In genomic region chr15:31373970-31374369, GRCh38 we compare ENCODE assay signal across 14 cellular contexts. TPM values are rescaled to one million over a fixed set of nuclear protein-coding genes. Genes with fewer than 3 reads are reported as not detected.
DNase-seq lines count a peak whose midpoint lies in the region; ATAC-seq and TF ChIP-seq lines count a peak whose summit lies in the region.
"Had no signal": no experiment of that assay in that cellular context is flagged by ENCODE, and none has a peak within 500 bp of the region (broad histone marks: within the 10 kb centered on the region; RNA-seq: fewer than 3 reads in every experiment).

No MANE protein-coding gene starts in this region.

- WGBS in esophagus squamous epithelium, 2 donors, result 60% methylated on average over 1 of the region's 9 CpGs; no CpG with 5 or more reads in 1 of the 2 donors

- H3K27ac ChIP-seq in DND-41 (ENCODE audit: low read length), result peak overlapping the region; percentile 44; the same call in 1 of the 2 replicates
- peak overlapping the region in 3 of 4 donors; percentile 4 to 60 (median 6) for H3K27ac ChIP-seq in esophagus squamous epithelium
- H3K27ac ChIP-seq in skin epidermis, result peak overlapping the region in 11 of 21 experiments; percentile 3 to 79 (median 33)

- H3K27me3 ChIP-seq in DND-41 (ENCODE audit: insufficient read depth, low read length, poor library complexity) (no peaks in the 10 kb centered on the region), esophagus squamous epithelium (no peaks in the 10 kb centered on the region)

- DNase-seq in DND-41, result no peak
- no peak for DNase-seq in T-cell
- DNase-seq in esophagus squamous epithelium (lab: John Stamatoyannopoulos, UW), result no peak
- no peak for DNase-seq in GM03348 (ENCODE audit: low spot score)
- DNase-seq in effector CD8-positive, alpha-beta T cell (lab: John Stamatoyannopoulos, UW), result no peak
- no peak for DNase-seq in NCI-H1092 treated with DMSO at 0.1 percent for 48 hours (lab: John Stamatoyannopoulos, UW)
- DNase-seq: amygdala; KG1; kidney glomerular epithelial cell; NCI-H2171 treated with DMSO at 0.1 percent for 48 hours; stimulated activated CD4-positive, alpha-beta T cell treated with anti-CD3 and anti-CD28 coated beads, Interleukin-12 subunit alpha, Interleukin-12 subunit beta, amount 100 ng/mL, for 4 hours had no signal

- peaks cover 0 to 3% (median 0%) of the 10 kb centered on the region in 3 donors for H3K9me3 Mint-ChIP-seq in T-cell

- POLR2A ChIA-PET in T-cell (lab: Charles Lee), result no interaction called here

- no peak overlapping the region for H3K4me2 ChIP-seq in DND-41 (ENCODE audit: insufficient read depth, low read length)

- H3K9ac ChIP-seq in DND-41 (ENCODE audit: low read depth, low read length), result no peak overlapping the region

- H3K4me3 ChIP-seq in DND-41 (ENCODE audit: low read depth in 1 of 2, low read length in 2 of 2) (no peak overlapping the region), esophagus squamous epithelium (no peak overlapping the region), skin epidermis (no peak overlapping the region)
- H3K4me3 ChIP-seq: mucosa of descending colon had no signal

- CTCF ChIA-PET in T-cell (lab: Charles Lee), result interaction anchor here in 1 of 2 donors (0.7 kb wide), 1 partner anchor 171 kb away, joined by 3 read pairs; no protein-coding TSS in a partner anchor

- no peaks in the 10 kb centered on the region for H3K27me3 Mint-ChIP-seq in T-cell

- H2AFZ ChIP-seq in DND-41 (ENCODE audit: low read depth, low read length), result no peak overlapping the region

- ATAC-seq in DND-41 (ENCODE audit: insufficient read depth, low read depth) (no peak), T-cell (replicated peaks in 1 of 4) (no peak), HG02678 (IDR thresholded peaks at IDR 0.05; ENCODE audit: unreplicated experiment) (no peak)

- H3K4me1 ChIP-seq in DND-41 (ENCODE audit: insufficient read depth, low read length) (no peaks in the 10 kb centered on the region), esophagus squamous epithelium (peaks cover 18 to 73% (median 31%) of the 10 kb centered on the region in 3 donors)

- TF ChIP-seq CTCF in DND-41 (IDR thresholded peaks at IDR 0.05; ENCODE audit: borderline replicate concordance, extremely low read depth, low read length, poor library complexity, severe bottlenecking) (no peak), esophagus squamous epithelium (IDR thresholded peaks at IDR 0.05) (no peak)

- intact Hi-C loops in esophagus squamous epithelium (cut with DNase I), result no loop called here

- H3K27ac Mint-ChIP-seq in T-cell, result peak overlapping the region; percentile 22 to 23

- H3K36me3 ChIP-seq in DND-41 (ENCODE audit: insufficient read depth, low read length), result peaks cover 80% of the 10 kb centered on the region
- peaks cover 0 to 71% (median 23%) of the 10 kb centered on the region in 3 donors for H3K36me3 ChIP-seq in esophagus squamous epithelium

- H3K79me2 ChIP-seq in DND-41 (ENCODE audit: insufficient read depth, low read length), result peaks cover 82% of the 10 kb centered on the region

- peaks cover 82% of the 10 kb centered on the region for H4K20me1 ChIP-seq in DND-41 (ENCODE audit: insufficient read depth, low read length)

- H3K9me3 ChIP-seq in DND-41 (ENCODE audit: insufficient read depth, low read length, severe bottlenecking), result no peaks in the 10 kb centered on the region
- H3K9me3 ChIP-seq in esophagus squamous epithelium, result no peaks in the 10 kb centered on the region
- H3K9me3 ChIP-seq: mucosa of descending colon had no signal

- peaks cover 38% of the 10 kb centered on the region for H3K36me3 Mint-ChIP-seq in T-cell

- H3K4me3 Mint-ChIP-seq in T-cell, result no peak overlapping the region

- TF ChIP-seq POLR2A in esophagus squamous epithelium (IDR thresholded peaks at IDR 0.05), result no peak

- peaks cover 73 to 89% (median 87%) of the 10 kb centered on the region in 3 donors for H3K4me1 Mint-ChIP-seq in T-cell

RNA-seq across cellular contexts. Expression of gene KLF13, which starts 47.3 kb away (rescaled TPM):
- total RNA-seq in T-cell (100 to 1,000 TPM; 218 to 327 (median 288) TPM), esophagus squamous epithelium (10 to 100 TPM; 16.4 to 54.6 (median 41.8) TPM)
